In genomic region chr3:31361391-31362273, GRCh38 we compare ENCODE assay signal across 14 cellular contexts.
DNase-seq lines count a peak whose midpoint lies in the region; ATAC-seq and TF ChIP-seq lines count a peak whose summit lies in the region.
"Had no signal": no experiment of that assay in that cellular context is flagged by ENCODE, and none has a peak within 500 bp of the region (broad histone marks: within the 10 kb centered on the region; RNA-seq: fewer than 3 reads in every experiment).

No MANE protein-coding gene starts in this region.

- H3K27me3 ChIP-seq in endodermal cell (ENCODE audit: control insufficient read depth, insufficient read depth, low read length, poor library complexity, severe bottlenecking), result no peaks in the 10 kb centered on the region
- H3K27me3 ChIP-seq: BLaER1 treated with 17β-estradiol and CSF1 and Interleukin-3, amounts not matched to agents 10 nM and 100 nM; testis had no signal

- H3K4me1 Mint-ChIP-seq in nephron (peaks cover 22% of the 10 kb centered on the region), endodermal cell (peaks cover 18% of the 10 kb centered on the region)
- H3K4me1 Mint-ChIP-seq: activated B cell treated with CpG ODN at 0.5 μM for 24 hours had no signal

- H3K9me3 ChIP-seq in endodermal cell (ENCODE audit: control insufficient read depth, low read length), result no peaks in the 10 kb centered on the region
- H3K9me3 ChIP-seq: testis had no signal

- no peak overlapping the region for H3K27ac ChIP-seq in endodermal cell (ENCODE audit: low read depth, low read length)
- H3K27ac ChIP-seq: BLaER1 treated with 17β-estradiol and CSF1 and Interleukin-3, amounts not matched to agents 10 nM and 100 nM; testis had no signal

- ATAC-seq in HG02938 (IDR thresholded peaks at IDR 0.05; ENCODE audit: unreplicated experiment), result no peak
- no peak for ATAC-seq in GM21360 (IDR thresholded peaks at IDR 0.05; ENCODE audit: unreplicated experiment)

- DNase-seq in AG09309 (ENCODE audit: low read depth), result peak; percentile 67
- DNase-seq in LHCN-M2 (ENCODE audit: low read depth), result peak; percentile 79
- peak; percentile 68 to 78 for DNase-seq in cardiac fibroblast (ENCODE audit: low read depth in 2 of 2)
- no peak for DNase-seq in activated gamma-delta T cell (lab: John Stamatoyannopoulos, UW)
- DNase-seq in endodermal cell, result no peak
- DNase-seq: activated B cell treated with CpG ODN at 0.5 μM for 24 hours, caudate nucleus, GOT3, RPMI8226, testis had no signal

- H3K36me3 Mint-ChIP-seq in nephron (ENCODE audit: low read depth) (no peaks in the 10 kb centered on the region), endodermal cell (ENCODE audit: low read depth) (no peaks in the 10 kb centered on the region)

- no peaks in the 10 kb centered on the region for H3K36me3 ChIP-seq in endodermal cell (ENCODE audit: control insufficient read depth, insufficient read depth, low read length)
- H3K36me3 ChIP-seq: BLaER1 treated with 17β-estradiol and CSF1 and Interleukin-3, amounts not matched to agents 10 nM and 100 nM had no signal

- peaks cover 2% of the 10 kb centered on the region for H3K9me3 Mint-ChIP-seq in nephron
- no peaks in the 10 kb centered on the region for H3K9me3 Mint-ChIP-seq in endodermal cell
- H3K9me3 Mint-ChIP-seq: activated B cell treated with CpG ODN at 0.5 μM for 24 hours had no signal

- peaks cover 4% of the 10 kb centered on the region for H3K4me1 ChIP-seq in endodermal cell (ENCODE audit: control insufficient read depth, insufficient read depth, low read length)

- H3K27me3 Mint-ChIP-seq in nephron (ENCODE audit: low read depth), result peaks cover 4% of the 10 kb centered on the region
- no peaks in the 10 kb centered on the region for H3K27me3 Mint-ChIP-seq in endodermal cell (ENCODE audit: insufficient read depth)
- H3K27me3 Mint-ChIP-seq: activated B cell treated with CpG ODN at 0.5 μM for 24 hours had no signal

- no peak overlapping the region for H3K9ac ChIP-seq in endodermal cell (ENCODE audit: extremely low read depth, low read length, poor library complexity, severe bottlenecking)
- H3K9ac ChIP-seq: BLaER1 treated with 17β-estradiol and CSF1 and Interleukin-3, amounts not matched to agents 10 nM and 100 nM had no signal

- H3K4me3 ChIP-seq in AG09309 (ENCODE audit: control insufficient read depth, low read depth, low read length) (no peak overlapping the region), cardiac fibroblast (replicated peaks in 1 of 2; ENCODE audit: low read depth in 2 of 2, low read length in 2 of 2) (no peak overlapping the region), endodermal cell (ENCODE audit: low read length) (no peak overlapping the region)
- H3K4me3 ChIP-seq: BLaER1 treated with 17β-estradiol and CSF1 and Interleukin-3, amounts not matched to agents 10 nM and 100 nM; testis had no signal

- TF ChIP-seq CTCF in AG09309 (IDR thresholded peaks at IDR 0.05; ENCODE audit: control insufficient read depth, insufficient read depth, low read depth, low read length, missing control alignments), result no peak
- TF ChIP-seq CTCF in cardiac fibroblast (IDR thresholded peaks at IDR 0.05; ENCODE audit: low read depth, low read length), result no peak
- no peak for TF ChIP-seq CTCF in nephron (IDR thresholded peaks at IDR 0.05; ENCODE audit: unreplicated experiment in 3 of 3)
- TF ChIP-seq CTCF in endodermal cell (conservative IDR thresholded peaks at IDR 0.05), result no peak

- 69 to 73% methylated on average over 4 to 6 of the region's 6 CpGs for WGBS in endodermal cell (ENCODE audit: insufficient coverage in 1 of 2, insufficient read length in 1 of 2), 2 experiments

- peak overlapping the region; percentile 87 to 91 (median 88) for H3K27ac Mint-ChIP-seq in nephron
- H3K27ac Mint-ChIP-seq in endodermal cell, result no peak overlapping the region
- H3K27ac Mint-ChIP-seq: activated B cell treated with CpG ODN at 0.5 μM for 24 hours had no signal

- H3K4me3 Mint-ChIP-seq in nephron (peak overlapping the region in 1 of 3 experiments; percentile 29), endodermal cell (no peak overlapping the region)
- H3K4me3 Mint-ChIP-seq: activated B cell treated with CpG ODN at 0.5 μM for 24 hours had no signal

Comparison
In these comparisons a context has a peak if more than half of its experiments do, and no peak if none do; other contexts are left out.
1. DNase-seq: peak in AG09309 (single experiment), LHCN-M2 (single experiment) and cardiac fibroblast (2 of 2); none in activated gamma-delta T cell (single experiment) and endodermal cell (single experiment).